In the genomic region with DNA sequence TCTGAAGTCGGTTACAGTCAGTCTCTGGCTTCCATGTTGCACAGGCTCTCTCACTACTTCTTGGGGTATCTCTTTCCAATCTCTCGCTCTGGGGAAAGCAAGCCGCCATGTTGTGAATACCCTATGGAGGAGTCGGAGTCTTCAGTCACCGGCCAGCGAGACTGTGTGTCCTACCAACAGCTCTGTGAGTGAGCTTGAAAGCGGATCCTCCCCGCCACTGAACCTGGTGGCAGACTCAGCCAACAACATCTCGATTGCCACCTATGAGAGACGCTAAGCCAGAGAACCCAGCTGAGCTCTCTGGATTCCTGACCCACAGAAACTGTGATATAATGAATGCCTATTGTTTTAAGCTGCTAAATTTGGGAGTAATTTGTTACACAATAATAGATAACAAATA, we compare ENCODE assay signal across 6 cellular contexts.
"Had no signal": no experiment of that assay in that cellular context is flagged by ENCODE, and none has a peak within 500 bp of the region (broad histone marks: within the 10 kb centered on the region; RNA-seq: fewer than 3 reads in every experiment).

No MANE protein-coding gene starts in this region.

- ATAC-seq: GM23338 had no signal

- H2AFZ ChIP-seq: GM23338 had no signal

- H3K4me2 ChIP-seq: GM23338 had no signal

- DNase-seq: H9, KBM-7 had no signal

- H3K4me3 ChIP-seq: GM23338 had no signal

- FAIRE-seq: H1, H54, HTR-8/SVneo had no signal
